Comparison of ENCODE assay signal across 1 cellular context in genomic region chr7:119842786-119843185, GRCh38.
TF ChIP-seq lines count a peak whose summit lies in the region.

No MANE protein-coding gene starts in this region.

TF ChIP-seq in HepG2, 621 proteins besides CTCF, POLR2A, EP300 and RAD21:
- TF ChIP-seq ZNF780A (CRISPR knock-in tag; IDR thresholded peaks at IDR 0.05) (no peak), ZNF557 (CRISPR knock-in tag; IDR thresholded peaks at IDR 0.05) (no peak), RBFOX2 (IDR thresholded peaks at IDR 0.05; ENCODE audit: low read depth, low read length) (no peak), ZFP62 (CRISPR knock-in tag; IDR thresholded peaks at IDR 0.05) (no peak), TOPORS (CRISPR knock-in tag; IDR thresholded peaks at IDR 0.05) (no peak), XRCC5 (optimal IDR thresholded peaks at IDR 0.05; ENCODE audit: low read length) (no peak), ZKSCAN8 (CRISPR knock-in tag; IDR thresholded peaks at IDR 0.05; ENCODE audit: borderline replicate concordance) (no peak)
- TF ChIP-seq, protein P1, sequence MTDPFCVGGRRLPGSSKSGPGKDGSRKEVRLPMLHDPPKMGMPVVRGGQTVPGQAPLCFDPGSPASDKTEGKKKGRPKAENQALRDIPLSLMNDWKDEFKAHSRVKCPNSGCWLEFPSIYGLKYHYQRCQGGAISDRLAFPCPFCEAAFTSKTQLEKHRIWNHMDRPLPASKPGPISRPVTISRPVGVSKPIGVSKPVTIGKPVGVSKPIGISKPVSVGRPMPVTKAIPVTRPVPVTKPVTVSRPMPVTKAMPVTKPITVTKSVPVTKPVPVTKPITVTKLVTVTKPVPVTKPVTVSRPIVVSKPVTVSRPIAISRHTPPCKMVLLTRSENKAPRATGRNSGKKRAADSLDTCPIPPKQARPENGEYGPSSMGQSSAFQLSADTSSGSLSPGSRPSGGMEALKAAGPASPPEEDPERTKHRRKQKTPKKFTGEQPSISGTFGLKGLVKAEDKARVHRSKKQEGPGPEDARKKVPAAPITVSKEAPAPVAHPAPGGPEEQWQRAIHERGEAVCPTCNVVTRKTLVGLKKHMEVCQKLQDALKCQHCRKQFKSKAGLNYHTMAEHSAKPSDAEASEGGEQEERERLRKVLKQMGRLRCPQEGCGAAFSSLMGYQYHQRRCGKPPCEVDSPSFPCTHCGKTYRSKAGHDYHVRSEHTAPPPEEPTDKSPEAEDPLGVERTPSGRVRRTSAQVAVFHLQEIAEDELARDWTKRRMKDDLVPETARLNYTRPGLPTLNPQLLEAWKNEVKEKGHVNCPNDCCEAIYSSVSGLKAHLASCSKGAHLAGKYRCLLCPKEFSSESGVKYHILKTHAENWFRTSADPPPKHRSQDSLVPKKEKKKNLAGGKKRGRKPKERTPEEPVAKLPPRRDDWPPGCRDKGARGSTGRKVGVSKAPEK (CRISPR knock-in tag; IDR thresholded peaks at IDR 0.05; ENCODE audit: borderline replicate concordance): no peak
